ENCODE assay signal across 16 cellular contexts in genomic region chr2:237557633-237558015, GRCh38. TPM values are rescaled to one million over a fixed set of nuclear protein-coding genes. Genes with fewer than 3 reads are reported as not detected.
DNase-seq lines count a peak whose midpoint lies in the region; ATAC-seq and TF ChIP-seq lines count a peak whose summit lies in the region.
"Had no signal": no experiment of that assay in that cellular context is flagged by ENCODE, and none has a peak within 500 bp of the region (broad histone marks: within the 10 kb centered on the region; RNA-seq: fewer than 3 reads in every experiment).

No MANE protein-coding gene starts in this region.

- no peak for TF ChIP-seq EP300 in esophagus muscularis mucosa (IDR thresholded peaks at IDR 0.05)

- H3K27ac Mint-ChIP-seq in activated CD4-positive, alpha-beta T cell treated with anti-CD3 and anti-CD28 coated beads for 36 hours, result peak overlapping the region; percentile 79

- H3K36me3 Mint-ChIP-seq in activated CD4-positive, alpha-beta T cell treated with anti-CD3 and anti-CD28 coated beads for 36 hours (ENCODE audit: low read depth), result peaks cover 6% of the 10 kb centered on the region

- intact Hi-C loops in activated CD4-positive, alpha-beta T cell treated with anti-CD3 and anti-CD28 coated beads for 36 hours (cut with DNase I, micrococcal nuclease), result loop anchor here in 1 of 2 experiments (2.0 kb wide), 1 partner anchor 117 kb away; no protein-coding TSS in a partner anchor
- intact Hi-C loops in esophagus muscularis mucosa (cut with DNase I) (no loop called here), lower lobe of right lung (cut with DNase I) (no loop called here)

- TF ChIP-seq CTCF in esophagus muscularis mucosa (IDR thresholded peaks at IDR 0.05) (no peak), lower lobe of right lung (IDR thresholded peaks at IDR 0.05) (no peak)

- peaks cover 9 to 30% (median 26%) of the 10 kb centered on the region in 4 donors for H3K4me1 ChIP-seq in esophagus muscularis mucosa
- H3K4me1 ChIP-seq in lower lobe of right lung, result peaks cover 12% of the 10 kb centered on the region

- no peak for TF ChIP-seq POLR2A in esophagus muscularis mucosa (IDR thresholded peaks at IDR 0.05; ENCODE audit: low read depth)

- H3K4me3 Mint-ChIP-seq in activated CD4-positive, alpha-beta T cell treated with anti-CD3 and anti-CD28 coated beads for 36 hours, result no peak overlapping the region

- peaks cover 6% of the 10 kb centered on the region for H3K9me3 Mint-ChIP-seq in activated CD4-positive, alpha-beta T cell treated with anti-CD3 and anti-CD28 coated beads for 36 hours (ENCODE audit: low read depth)

- peaks cover 13% of the 10 kb centered on the region for H3K4me1 Mint-ChIP-seq in activated CD4-positive, alpha-beta T cell treated with anti-CD3 and anti-CD28 coated beads for 36 hours

- H3K36me3 ChIP-seq in esophagus muscularis mucosa, result peaks cover 0 to 3% (median 0%) of the 10 kb centered on the region in 4 donors
- H3K36me3 ChIP-seq in lower lobe of right lung, result peaks cover 37% of the 10 kb centered on the region

- H3K4me3 ChIP-seq in esophagus muscularis mucosa (no peak overlapping the region), lower lobe of right lung (no peak overlapping the region)
- H3K4me3 ChIP-seq: upper lobe of left lung had no signal

- H3K27me3 ChIP-seq in esophagus muscularis mucosa (no peaks in the 10 kb centered on the region), lower lobe of right lung (ENCODE audit: low read depth) (no peaks in the 10 kb centered on the region)
- H3K27me3 ChIP-seq: upper lobe of left lung had no signal

- POLR2A ChIA-PET in activated CD4-positive, alpha-beta T cell treated with anti-CD3 and anti-CD28 coated beads for 36 hours (lab: Charles Lee), result no interaction called here

- peaks cover 11% of the 10 kb centered on the region for H3K27me3 Mint-ChIP-seq in activated CD4-positive, alpha-beta T cell treated with anti-CD3 and anti-CD28 coated beads for 36 hours

- WGBS in esophagus muscularis mucosa, result 73% methylated on average over 4 of the region's 4 CpGs

- no peak for DNase-seq in activated CD4-positive, alpha-beta T cell treated with anti-CD3 and anti-CD28 coated beads for 36 hours
- no peak for DNase-seq in activated CD4-positive, alpha-beta T cell treated with anti-CD3 and anti-CD28 coated beads, Interleukin-2, amount 50 U/mL, for 48 hours
- DNase-seq in esophagus muscularis mucosa (ENCODE audit: extremely low spot score) (no peak), SHP77 (lab: John Stamatoyannopoulos, UW) (no peak), lower lobe of right lung (no peak)
- DNase-seq: DMS53, mesenchymal stem cell, NCI-H1092, NCI-H82, retina, upper lobe of left lung had no signal

- peaks cover 0 to 12% (median 8%) of the 10 kb centered on the region in 4 donors for H3K9me3 ChIP-seq in esophagus muscularis mucosa
- peaks cover 8% of the 10 kb centered on the region for H3K9me3 ChIP-seq in lower lobe of right lung

- ATAC-seq in activated CD4-positive, alpha-beta T cell treated with anti-CD3 and anti-CD28 coated beads for 36 hours, result peak; percentile 45
- peak; percentile 18 for ATAC-seq in GM21447 (IDR thresholded peaks at IDR 0.05; ENCODE audit: unreplicated experiment)
- peak; percentile 17 for ATAC-seq in HG03108 (IDR thresholded peaks at IDR 0.05; ENCODE audit: unreplicated experiment)
- no peak for ATAC-seq in HG03565 (IDR thresholded peaks at IDR 0.05; ENCODE audit: unreplicated experiment)
- ATAC-seq in lower lobe of right lung, result no peak

- CTCF ChIA-PET in activated CD4-positive, alpha-beta T cell treated with anti-CD3 and anti-CD28 coated beads for 36 hours (lab: Charles Lee), result interaction anchor here (1.0 to 4.9 kb wide), 3 partner anchors 14 to 188 kb away, joined by 3 to 21 read pairs (median 17); no protein-coding TSS in a partner anchor

- H3K27ac ChIP-seq in esophagus muscularis mucosa (replicated peaks in 1 of 4), result peak overlapping the region; percentile 54 to 68 (median 60)
- H3K27ac ChIP-seq in lower lobe of right lung, result no peak overlapping the region
- H3K27ac ChIP-seq: upper lobe of left lung had no signal

RNA-seq across cellular contexts. Expression of gene PRLH, which starts 8.8 kb away (rescaled TPM):
- not detected for total RNA-seq in activated CD4-positive, alpha-beta T cell treated with anti-CD3 and anti-CD28 coated beads for 36 hours
- total RNA-seq in esophagus muscularis mucosa, result not detected
- not detected for total RNA-seq in lower lobe of right lung
- total RNA-seq: A172, astrocyte, upper lobe of left lung had no signal

RNA-seq across cellular contexts. Expression of gene RAB17, which starts 32.9 kb away (rescaled TPM):
- total RNA-seq in activated CD4-positive, alpha-beta T cell treated with anti-CD3 and anti-CD28 coated beads for 36 hours, result under 1 TPM; 0.18 to 0.30 TPM
- total RNA-seq in esophagus muscularis mucosa, result 1 to 10 TPM in 2 of 4 donors, under 1 TPM in 2; 0.83 to 3.7 (median 1.4) TPM
- 60.1 TPM for total RNA-seq in lower lobe of right lung

Comparison
In these comparisons a context has a peak if more than half of its experiments do, and no peak if none do; other contexts are left out.
1. ATAC-seq: peak in activated CD4-positive, alpha-beta T cell treated with anti-CD3 and anti-CD28 coated beads for 36 hours (single experiment), GM21447 (single experiment) and HG03108 (single experiment); none in HG03565 (single experiment) and lower lobe of right lung (0 of 2).
2. RNA of gene RAB17, which starts 32.9 kb away (total RNA-seq): 60.1 TPM in lower lobe of right lung (single experiment); 0.83 to 3.7 TPM in esophagus muscularis mucosa and 0.18 to 0.30 TPM in activated CD4-positive, alpha-beta T cell treated with anti-CD3 and anti-CD28 coated beads for 36 hours; every median in the first group is over 10 times any median in the second.